Comparison of ENCODE assay signal across 18 cellular contexts in the genomic region with DNA sequence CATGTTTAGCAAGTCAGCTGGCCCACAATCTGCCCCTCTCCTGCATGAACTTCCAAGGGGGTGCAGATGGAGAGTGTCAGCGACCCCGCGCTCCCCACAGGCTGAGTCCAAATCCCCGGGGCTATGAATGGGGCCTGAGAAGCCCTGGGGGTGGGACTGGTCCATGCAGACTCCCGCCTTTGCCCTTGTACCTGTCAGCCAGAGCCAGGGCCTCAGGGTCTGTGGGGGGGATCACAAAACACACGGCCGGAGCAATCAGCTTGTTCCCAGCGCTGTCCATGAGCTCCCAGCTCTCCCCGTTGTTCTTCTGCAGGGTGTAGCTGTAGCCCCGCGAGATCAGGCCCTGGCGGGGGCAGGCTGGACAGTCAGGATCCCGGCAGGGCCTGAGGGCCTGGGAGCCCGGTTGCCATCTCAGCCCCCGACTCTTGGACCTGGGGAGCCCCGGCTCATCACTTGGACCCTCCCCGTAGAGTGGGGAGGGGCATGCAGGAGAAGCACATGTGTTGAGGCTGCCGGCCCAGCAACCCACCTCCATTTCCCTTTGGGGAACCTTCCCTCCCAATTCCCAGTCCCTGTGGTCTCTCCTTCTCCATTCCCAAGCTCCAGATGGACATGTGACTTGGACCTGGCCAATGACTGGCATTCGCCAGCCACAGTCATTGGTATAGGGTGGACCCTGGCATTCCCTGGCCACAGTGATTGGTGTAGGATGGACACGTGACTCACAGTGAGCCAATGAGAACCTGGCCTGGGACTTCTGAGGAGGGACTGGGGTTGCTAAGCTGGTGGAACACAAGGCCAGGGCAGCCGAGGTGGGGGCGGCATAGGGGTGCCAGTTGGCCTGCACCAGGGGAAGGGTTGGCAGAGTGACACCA. TPM values are rescaled to one million over a fixed set of nuclear protein-coding genes. Genes with fewer than 3 reads are reported as not detected.
DNase-seq lines count a peak whose midpoint lies in the region; TF ChIP-seq lines count a peak whose summit lies in the region.
"Had no signal": no experiment of that assay in that cellular context is flagged by ENCODE, and none has a peak within 500 bp of the region (broad histone marks: within the 10 kb centered on the region; RNA-seq: fewer than 3 reads in every experiment).

No MANE protein-coding gene starts in this region.

- POLR2A ChIA-PET in HEK293 (lab: Yijun Ruan, JAX), result interaction anchor here (0.6 kb wide), 1 partner anchor 38 kb away, joined by 7 read pairs; no protein-coding TSS in a partner anchor

- no peaks in the 10 kb centered on the region for H3K9me3 ChIP-seq in HEK293 (ENCODE audit: control insufficient read depth, insufficient read depth, low read depth, low read length)
- H3K9me3 ChIP-seq: neutrophil, right atrium auricular region, vagina had no signal

- no peak for TF ChIP-seq CTCF in HEK293 (tag by site-specific recombination; IDR thresholded peaks at IDR 0.05)

- H3K36me3 ChIP-seq in HEK293 (ENCODE audit: control insufficient read depth in 2 of 2, insufficient read depth in 1 of 2, low read length in 2 of 2), result peaks cover 0 to 4% of the 10 kb centered on the region in 2 experiments; a peak in 1 of 3 replicates
- H3K36me3 ChIP-seq: right atrium auricular region had no signal

- CTCF ChIA-PET in HEK293 (lab: Yijun Ruan, JAX), result interaction anchor here (1.0 kb wide), 1 partner anchor 10 kb away, joined by 3 read pairs; no protein-coding TSS in a partner anchor

- H3K27ac ChIP-seq in HEK293 (ENCODE audit: extremely low read depth, low read depth, low read length), result no peak overlapping the region
- H3K27ac ChIP-seq: HL-60, neutrophil, right atrium auricular region had no signal

- DNase-seq in CD1c-positive myeloid dendritic cell (ENCODE audit: extremely low spot score) (peak; percentile 3), SK-MEL-5 (ENCODE audit: low read depth, low spot score) (peak; percentile 34), iPS-NIHi11 (ENCODE audit: low spot score) (peak; percentile 54), kidney tubule cell (ENCODE audit: low spot score) (no peak), COR-L47 (lab: John Stamatoyannopoulos, UW) (no peak), putamen (ENCODE audit: low spot score) (no peak), GM19238 (ENCODE audit: insufficient read length, low spot score) (no peak)
- DNase-seq: activated CD4-positive, alpha-beta memory T cell treated with anti-CD3 and anti-CD28 coated beads, Interleukin-2, amount 10 ng/mL, durations not matched to agents 7 days and 5 days; activated T-cell treated with anti-CD3 and anti-CD28 coated beads, Interleukin-2, amount 50 U/mL, for 72 hours; head of caudate nucleus; midbrain; NCI-H1694 treated with DMSO at 0.1 percent for 48 hours had no signal

- no peak overlapping the region for H3K4me3 ChIP-seq in HEK293 (ENCODE audit: low read depth, low read length)
- H3K4me3 ChIP-seq: breast epithelium, right atrium auricular region, vagina had no signal

- H3K4me1 ChIP-seq in HEK293 (ENCODE audit: control insufficient read depth, insufficient read depth, low read length), result no peaks in the 10 kb centered on the region
- H3K4me1 ChIP-seq: breast epithelium had no signal

- in situ Hi-C loops in SK-MEL-5 (cut with HindIII; ENCODE audit: low pct_unique_long_range_greater_than_20kb, low sequenced_read_pairs), result no loop called here

TF ChIP-seq in HEK293, 187 proteins besides CTCF, POLR2A, EP300 and RAD21:
- peak; percentile 48 for TF ChIP-seq SP2 (tag by site-specific recombination; IDR thresholded peaks at IDR 0.05)
- TF ChIP-seq ZNF560 (tag by site-specific recombination; IDR thresholded peaks at IDR 0.05; ENCODE audit: borderline replicate concordance), result no peak

RNA-seq across cellular contexts. Expression of a gene that starts 42.4 kb away (rescaled TPM):
- total RNA-seq in SK-MEL-5 (2014; rRNA removed; shearing (Covaris generic)), result 0.03 and 0.11 TPM in 2 replicates
- 0.04 TPM in 1 of 2 replicates, not detected in the other for polyA plus RNA-seq in SK-MEL-5 (2015; cell fraction: cytosol; rRNA removed)
- not detected in 2 replicates for polyA plus RNA-seq in SK-MEL-5 (2015; cell fraction: nucleus; rRNA removed)

RNA-seq across cellular contexts. Expression of a gene that starts 47.2 kb away (rescaled TPM):
- total RNA-seq in SK-MEL-5 (2014; rRNA removed; shearing (Covaris generic)), result 14.1 and 14.5 TPM in 2 replicates
- polyA plus RNA-seq in SK-MEL-5 (2015; cell fraction: cytosol; rRNA removed), result 26.6 and 35.0 TPM in 2 replicates
- 37.2 and 48.7 TPM in 2 replicates for polyA plus RNA-seq in SK-MEL-5 (2015; cell fraction: nucleus; rRNA removed)

RNA-seq across cellular contexts. Expression of a gene that starts 47.4 kb away (rescaled TPM):
- total RNA-seq in SK-MEL-5 (2014; rRNA removed; shearing (Covaris generic)), result 27.9 and 36.3 TPM in 2 replicates
- 59.0 and 64.1 TPM in 2 replicates for polyA plus RNA-seq in SK-MEL-5 (2015; cell fraction: cytosol; rRNA removed)
- polyA plus RNA-seq in SK-MEL-5 (2015; cell fraction: nucleus; rRNA removed), result 68.2 and 69.4 TPM in 2 replicates

Comparison
In these comparisons a context has a peak if more than half of its experiments do, and no peak if none do; other contexts are left out.
1. DNase-seq: peak in CD1c-positive myeloid dendritic cell (single experiment), SK-MEL-5 (single experiment) and iPS-NIHi11 (single experiment); none in kidney tubule cell (single experiment), COR-L47 (single experiment), putamen (single experiment) and GM19238 (single experiment).